8 cellular contexts compared by ENCODE assay signal in genomic region chr6:3258720-3259490, GRCh38. TPM values are rescaled to one million over a fixed set of nuclear protein-coding genes. Genes with fewer than 3 reads are reported as not detected.
DNase-seq lines count a peak whose midpoint lies in the region; ATAC-seq and TF ChIP-seq lines count a peak whose summit lies in the region.

A gene with protein sequence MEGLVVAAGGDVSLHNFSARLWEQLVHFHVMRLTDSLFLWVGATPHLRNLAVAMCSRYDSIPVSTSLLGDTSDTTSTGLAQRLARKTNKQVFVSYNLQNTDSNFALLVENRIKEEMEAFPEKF (plus strand): TSS chr6:3258947. CDS start chr6:3259023, 76 bp downstream.

- H3K27me3 ChIP-seq in BLaER1 treated with 17β-estradiol and CSF1 and Interleukin-3, amounts not matched to agents 10 nM and 100 nM = no peaks in the 10 kb centered on the region
- H3K27me3 ChIP-seq in left lung = peaks cover 0 to 3% of the 10 kb centered on the region in 2 donors

- peak within 1 kb of the TSS; percentile 87 to 100 (median 98) for H3K4me3 ChIP-seq in BLaER1 treated with 17β-estradiol and CSF1 and Interleukin-3, amounts not matched to agents 10 nM and 100 nM
- H3K4me3 ChIP-seq in left lung = peak within 1 kb of the TSS; percentile 82 to 100

- intact Hi-C loops in left lung (cut with DNase I) = loop anchor here in 1 of 2 donors (10.0 kb wide), 1 partner anchor 124 kb away; no protein-coding TSS in a partner anchor

- H3K36me3 ChIP-seq in BLaER1 treated with 17β-estradiol and CSF1 and Interleukin-3, amounts not matched to agents 10 nM and 100 nM = peaks cover 9 to 36% (median 22%) of the 10 kb centered on the region in 11 experiments
- peaks cover 0 to 10% of the 10 kb centered on the region in 2 donors for H3K36me3 ChIP-seq in left lung

- peak within 1 kb of the TSS; percentile 83 to 100 (median 90) for H3K4me2 ChIP-seq in BLaER1 treated with 17β-estradiol and CSF1 and Interleukin-3, amounts not matched to agents 10 nM and 100 nM

- peak within 1 kb of the TSS; percentile 45 to 95 (median 85); a peak in 21 of 22 replicates for H3K27ac ChIP-seq in BLaER1 treated with 17β-estradiol and CSF1 and Interleukin-3, amounts not matched to agents 10 nM and 100 nM
- H3K27ac ChIP-seq in left lung = peak within 1 kb of the TSS; percentile 65 to 80

- peak; percentile 96 for DNase-seq in NCI-H69 (lab: John Stamatoyannopoulos, UW)
- DNase-seq in activated CD4-positive, alpha-beta T cell treated with anti-CD3 and anti-CD28 coated beads, Interleukin-2, amount 50 U/mL, for 1 hour = peak; percentile 92
- DNase-seq in dedifferentiated amniotic fluid mesenchymal stem cell (ENCODE audit: extremely low spot score) = peak; percentile 86
- DNase-seq in left lung = peak; percentile 97 to 100
- DNase-seq in stimulated activated CD4-positive, alpha-beta T cell treated with anti-CD3 and anti-CD28 coated beads, Interleukin-2, amount 100 ng/mL, for 24 hours = peak; percentile 97 to 98

- ATAC-seq in GM19351 (IDR thresholded peaks at IDR 0.05; ENCODE audit: unreplicated experiment) (peak; percentile 74), HG03469 (IDR thresholded peaks at IDR 0.05; ENCODE audit: unreplicated experiment) (peak; percentile 30), left lung (peak; percentile 99)

- no peak for TF ChIP-seq CTCF in left lung (IDR thresholded peaks at IDR 0.05)

- H3K9me3 ChIP-seq in BLaER1 treated with 17β-estradiol and CSF1 and Interleukin-3, amounts not matched to agents 10 nM and 100 nM (replicated peaks in 1 of 11) = peaks cover under 1 to 10% (median 2%) of the 10 kb centered on the region in 11 experiments; a peak in 17 of 22 replicates
- peaks cover 0 to under 1% of the 10 kb centered on the region in 2 donors for H3K9me3 ChIP-seq in left lung

- H3K4me1 ChIP-seq in BLaER1 treated with 17β-estradiol and CSF1 and Interleukin-3, amounts not matched to agents 10 nM and 100 nM = peaks cover 23 to 34% (median 30%) of the 10 kb centered on the region in 10 experiments
- peaks cover 5 to 37% of the 10 kb centered on the region in 2 donors for H3K4me1 ChIP-seq in left lung

- peak within 1 kb of the TSS; percentile 80 to 99 (median 88) for H3K9ac ChIP-seq in BLaER1 treated with 17β-estradiol and CSF1 and Interleukin-3, amounts not matched to agents 10 nM and 100 nM

- peaks cover 0 to 48% (median 36%) of the 10 kb centered on the region in 11 experiments; a peak in 20 of 22 replicates for H4K20me1 ChIP-seq in BLaER1 treated with 17β-estradiol and CSF1 and Interleukin-3, amounts not matched to agents 10 nM and 100 nM

RNA-seq across cellular contexts. Expression of the gene that starts here (rescaled TPM):
- 10 to 100 TPM; 16.9 to 22.3 TPM for total RNA-seq in left lung

Comparison
In these comparisons a context has a peak if more than half of its experiments do, and no peak if none do; other contexts are left out.
1. Peak in every context shown above with its lines: DNase-seq, ATAC-seq, H3K4me3 ChIP-seq and H3K27ac ChIP-seq.
2. ATAC-seq: peak in every context shown above with its lines; median percentile 99 in left lung; 74 in GM19351; 30 in HG03469.